7 cellular contexts compared by ENCODE assay signal in genomic region chr16:15451098-15451731, GRCh38. TPM values are rescaled to one million over a fixed set of nuclear protein-coding genes. Genes with fewer than 3 reads are reported as not detected.
"Had no signal": no experiment of that assay in that cellular context is flagged by ENCODE, and none has a peak within 500 bp of the region (broad histone marks: within the 10 kb centered on the region; RNA-seq: fewer than 3 reads in every experiment).

No MANE protein-coding gene starts in this region.

- H2AFZ ChIP-seq: GM23338 had no signal

- DNase-seq: H9, HCEC 1CT, IMR-90 had no signal

- H3K4me3 ChIP-seq: GM23338, K562 had no signal

- ATAC-seq: GM23338, K562 had no signal

- H3K4me2 ChIP-seq: GM23338 had no signal

- H3K27ac ChIP-seq: HL-60 had no signal

RNA-seq across cellular contexts. Expression of gene MPV17L, which starts 55.7 kb away (rescaled TPM):
- total RNA-seq: HT1080, IMR-90, K562 had no signal
- polyA plus RNA-seq: K562 had no signal
